Comparison of ENCODE assay signal across 8 cellular contexts in genomic region chr4:54440394-54441223, GRCh38.
DNase-seq lines count a peak whose midpoint lies in the region; ATAC-seq, FAIRE-seq and TF ChIP-seq lines count a peak whose summit lies in the region.

No MANE protein-coding gene starts in this region.

- CTCF ChIA-PET in BJ (lab: Yijun Ruan, JAX): interaction anchor here (0.6 to 3.2 kb wide), 9 partner anchors 8 to 530 kb away, joined by 3 to 18 read pairs (median 7); no protein-coding TSS in a partner anchor

- H3K36me3 ChIP-seq in BJ (ENCODE audit: control insufficient read depth, insufficient read depth, low read length) (no peaks in the 10 kb centered on the region), SU-DHL-6 (ENCODE audit: low read length) (no peaks in the 10 kb centered on the region)

- DNase-seq in BJ (ENCODE audit: low read depth) (no peak), HPDE6-E6E7 (ENCODE audit: extremely low spot score) (peak; percentile 16), glomerular visceral epithelial cell (ENCODE audit: extremely low spot score) (peak; percentile 10), sciatic nerve (ENCODE audit: low spot score) (no peak), GM19238 (ENCODE audit: insufficient read length, low spot score) (no peak), GM12891 (ENCODE audit: insufficient read length, low spot score) (no peak)

- H3K4me2 ChIP-seq in SU-DHL-6 (ENCODE audit: low read depth, low read length, poor library complexity, severe bottlenecking): no peak overlapping the region

- ATAC-seq in sciatic nerve (peak; percentile 57), GM18498 (IDR thresholded peaks at IDR 0.05; ENCODE audit: unreplicated experiment) (no peak)

- no peaks in the 10 kb centered on the region for H3K79me2 ChIP-seq in SU-DHL-6 (ENCODE audit: insufficient read depth, low read length)

- no peak overlapping the region for H3K27ac ChIP-seq in SU-DHL-6 (ENCODE audit: low read depth, low read length)

- TF ChIP-seq CTCF in BJ (IDR thresholded peaks at IDR 0.05; ENCODE audit: insufficient read depth, low read depth, low read length) (peak; percentile 64), SU-DHL-6 (IDR thresholded peaks at IDR 0.05; ENCODE audit: insufficient read depth, low read length, poor library complexity, severe bottlenecking) (peak; percentile 21)

- no peak for FAIRE-seq in GM12891 (lab: Jason Lieb, UNC)

- no peaks in the 10 kb centered on the region for H3K9me3 ChIP-seq in SU-DHL-6 (ENCODE audit: insufficient read depth, low read length)

- H4K20me1 ChIP-seq in SU-DHL-6 (ENCODE audit: low read depth, low read length): no peaks in the 10 kb centered on the region

- no peak overlapping the region for H3K9ac ChIP-seq in SU-DHL-6 (ENCODE audit: low read length)

- H3K27me3 ChIP-seq in BJ (ENCODE audit: control insufficient read depth, insufficient read depth, low read length) (peaks cover 4% of the 10 kb centered on the region; the same call in 1 of the 2 replicates), SU-DHL-6 (ENCODE audit: low read length) (no peaks in the 10 kb centered on the region)

- intact Hi-C loops in sciatic nerve (cut with DNase I): no loop called here

- H3K9me2 ChIP-seq in SU-DHL-6 (replicated peaks; ENCODE audit: insufficient read depth, low read length): no peaks in the 10 kb centered on the region

- POLR2A ChIA-PET in BJ (lab: Charles Lee): no interaction called here

- no peaks in the 10 kb centered on the region for H3F3A ChIP-seq in SU-DHL-6 (ENCODE audit: insufficient read depth)

- H3K4me3 ChIP-seq in BJ (ENCODE audit: low read depth, low read length): no peak overlapping the region
- no peak overlapping the region for H3K4me3 ChIP-seq in SU-DHL-6 (ENCODE audit: insufficient read depth, low read length, poor library complexity, severe bottlenecking)

- no peak for TF ChIP-seq POLR2A in GM12891 (IDR thresholded peaks at IDR 0.05; ENCODE audit: low read depth, low read length)

- H2AFZ ChIP-seq in SU-DHL-6 (ENCODE audit: low read depth, low read length, severe bottlenecking): no peak overlapping the region

TF ChIP-seq in GM12891, 5 proteins besides CTCF, POLR2A, EP300 and RAD21:
- TF ChIP-seq POLR2AphosphoS5 (IDR thresholded peaks at IDR 0.05; ENCODE audit: low read depth, low read length) (no peak), TAF1 (IDR thresholded peaks at IDR 0.05; ENCODE audit: low read depth, low read length) (no peak), SPI1 (IDR thresholded peaks at IDR 0.05; ENCODE audit: low read depth, low read length) (no peak), POU2F2 (IDR thresholded peaks at IDR 0.05; ENCODE audit: low read depth, low read length) (no peak), PAX5 (IDR thresholded peaks at IDR 0.05; ENCODE audit: insufficient read depth, low read length, severe bottlenecking) (no peak)

Comparison
In these comparisons a context has a peak if more than half of its experiments do, and no peak if none do; other contexts are left out.
1. DNase-seq: peak in HPDE6-E6E7 (single experiment) and glomerular visceral epithelial cell (single experiment); none in BJ (single experiment), sciatic nerve (single experiment), GM19238 (single experiment) and GM12891 (single experiment).